Comparison of ENCODE assay signal across 1 cellular context in genomic region chr3:186586245-186586644, GRCh38.
A peak's percentile ranks its signal among the peaks of the same experiment; 100 is the strongest.
TF ChIP-seq lines count a peak whose summit lies in the region.

No MANE protein-coding gene starts in this region.

TF ChIP-seq in K562, 482 proteins besides CTCF, POLR2A, EP300 and RAD21:
- TF ChIP-seq SUPT5H (IDR thresholded peaks at IDR 0.05) (peak; percentile 61), POLR2B (IDR thresholded peaks at IDR 0.05; ENCODE audit: low read depth, partially characterized antibody) (peak; percentile 35), E2F8 (IDR thresholded peaks at IDR 0.05; ENCODE audit: low read depth, partially characterized antibody) (peak; percentile 24)
TF ChIP-seq in K562: peak in this region for 3; not testable (repeated sequence) for 479.
